17 cellular contexts compared by ENCODE assay signal in the genomic region with DNA sequence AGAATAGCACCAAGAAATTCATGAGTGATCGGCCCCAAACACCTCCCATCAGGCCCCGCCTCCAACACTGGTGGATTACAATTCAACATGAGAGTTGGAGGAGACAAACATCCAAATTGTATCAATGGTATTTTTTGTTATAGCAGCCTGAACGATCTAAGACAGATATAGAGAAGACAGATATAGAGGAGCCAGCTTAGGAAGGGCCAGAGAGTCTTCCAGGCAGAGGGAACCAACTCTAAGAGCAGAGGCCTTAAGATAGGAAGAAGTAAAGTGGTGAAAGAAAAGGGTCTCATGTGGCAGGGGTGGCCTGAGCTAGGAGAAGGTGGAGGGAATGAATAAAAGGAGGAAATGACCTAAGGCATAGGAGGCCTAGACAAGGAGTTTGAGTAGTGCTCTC.
A peak's percentile ranks its signal among the peaks of the same experiment; 100 is the strongest.
DNase-seq lines count a peak whose midpoint lies in the region; ATAC-seq, FAIRE-seq and TF ChIP-seq lines count a peak whose summit lies in the region.
"Had no signal": no experiment of that assay in that cellular context is flagged by ENCODE, and none has a peak within 500 bp of the region (broad histone marks: within the 10 kb centered on the region; RNA-seq: fewer than 3 reads in every experiment).

No MANE protein-coding gene starts in this region.

- H3K4me2 ChIP-seq in K562 (ENCODE audit: insufficient read depth, low read length) = no peak overlapping the region

- intact Hi-C loops in left ventricle myocardium inferior (cut with micrococcal nuclease) (no loop called here), left cardiac atrium (cut with DNase I) (loop anchor here (5.0 to 10.0 kb wide), 2 partner anchors 301 to 304 kb away; no protein-coding TSS in a partner anchor), K562 (cut with micrococcal nuclease) (loop anchor here (5.0 kb wide), 2 partner anchors 209 to 304 kb away; no protein-coding TSS in a partner anchor), vagina (cut with DNase I) (no loop called here)

- TF ChIP-seq CTCF in left ventricle myocardium inferior (IDR thresholded peaks at IDR 0.05; ENCODE audit: borderline replicate concordance) (no peak), K562 (IDR thresholded peaks at IDR 0.05 in 2 of 3, conservative IDR thresholded peaks at IDR 0.05 in 1 of 3; ENCODE audit: insufficient read depth in 2 of 3, low read depth in 1 of 3, low read length in 3 of 3) (no peak), vagina (IDR thresholded peaks at IDR 0.05) (no peak)

- POLR2A ChIA-PET in K562 (lab: Yijun Ruan, JAX) = interaction anchor here (1.9 kb wide), 1 partner anchor 10 kb away, joined by 17 read pairs; no protein-coding TSS in a partner anchor
- POLR2A ChIA-PET in naive thymus-derived CD8-positive, alpha-beta T cell (lab: Charles Lee) = interaction anchor here (0.6 to 7.9 kb wide), 3 partner anchors 160 to 698 kb away, joined by 3 to 255 read pairs (median 3); partner anchors contain the start of gene TBL1XR1

- TF ChIP-seq RAD21 in K562 (CRISPR knock-in tag; conservative IDR thresholded peaks at IDR 0.05 in 1 of 2, IDR thresholded peaks at IDR 0.05 in 1 of 2) = no peak

- peak overlapping the region; percentile 91 for H3K27ac ChIP-seq in left ventricle myocardium inferior (replicated peaks)
- H3K27ac ChIP-seq in K562 (ENCODE audit: extremely low read depth, low read depth, low read length) = peak overlapping the region; percentile 98
- peak overlapping the region; percentile 86 for H3K27ac ChIP-seq in vagina

- CTCF ChIA-PET in K562 (lab: Yijun Ruan, JAX; ENCODE audit: low intra/inter-chr PET ratio) = no interaction called here

- peaks cover 0 to 3% (median 0%) of the 10 kb centered on the region in 5 donors for H3K27me3 Mint-ChIP-seq in naive thymus-derived CD8-positive, alpha-beta T cell

- H3K36me3 Mint-ChIP-seq in naive thymus-derived CD8-positive, alpha-beta T cell = peaks cover 0 to 3% (median 1%) of the 10 kb centered on the region in 3 donors

- peaks cover 54% of the 10 kb centered on the region for H3K4me1 ChIP-seq in left ventricle myocardium inferior
- H3K4me1 ChIP-seq in K562 (replicated peaks in 1 of 2; ENCODE audit: control insufficient read depth in 2 of 2, insufficient read depth in 2 of 2, low read length in 2 of 2) = peaks cover 24 to 54% of the 10 kb centered on the region in 2 experiments
- peaks cover 42% of the 10 kb centered on the region for H3K4me1 ChIP-seq in vagina

- peaks cover 6% of the 10 kb centered on the region; the same call in 1 of the 3 replicates for H3K79me2 ChIP-seq in K562 (ENCODE audit: control insufficient read depth, insufficient read depth, low read length)

- no peaks in the 10 kb centered on the region for H3K9me1 ChIP-seq in K562 (ENCODE audit: control insufficient read depth, insufficient read depth, low read length)

- no peaks in the 10 kb centered on the region for H3K27me3 ChIP-seq in left ventricle myocardium inferior (ENCODE audit: low read depth)
- H3K27me3 ChIP-seq in K562 (ENCODE audit: control insufficient read depth in 2 of 2, insufficient read depth in 2 of 2, low read length in 2 of 2) = no peaks in the 10 kb centered on the region
- no peaks in the 10 kb centered on the region for H3K27me3 ChIP-seq in vagina
- H3K27me3 ChIP-seq: testis had no signal

- H3K9me3 ChIP-seq in left ventricle myocardium inferior (replicated peaks) (no peaks in the 10 kb centered on the region), K562 (replicated peaks; ENCODE audit: control insufficient read depth, insufficient read depth, low read depth, low read length) (no peaks in the 10 kb centered on the region), vagina (no peaks in the 10 kb centered on the region)
- H3K9me3 ChIP-seq: testis had no signal

- H4K20me1 ChIP-seq in K562 (replicated peaks; ENCODE audit: control insufficient read depth, insufficient read depth, low read length) = no peaks in the 10 kb centered on the region

- peak overlapping the region in 7 of 10 donors; percentile 4 to 61 (median 32) for H3K27ac Mint-ChIP-seq in naive thymus-derived CD8-positive, alpha-beta T cell

- in situ Hi-C loops in K562 (cut with MboI) = no loop called here

- H3K4me3 Mint-ChIP-seq in naive thymus-derived CD8-positive, alpha-beta T cell = no peak overlapping the region
- H3K4me3 Mint-ChIP-seq: activated T-cell treated with anti-CD3 and anti-CD28 coated beads, Interleukin-2, amount 50 U/mL, for 4 hours had no signal

- H2AFZ ChIP-seq in K562 (ENCODE audit: low read depth, low read length) = peak overlapping the region; percentile 52

- WGBS in K562 (ENCODE audit: insufficient coverage, low coverage, missing lambda C conversion rate) = 58% methylated on average over 3 of the region's 3 CpGs

- H3K9me3 Mint-ChIP-seq in naive thymus-derived CD8-positive, alpha-beta T cell = peaks cover 0 to 4% (median 0%) of the 10 kb centered on the region in 9 donors
- H3K9me3 Mint-ChIP-seq: activated T-cell treated with anti-CD3 and anti-CD28 coated beads, Interleukin-2, amount 50 U/mL, for 4 hours had no signal

- DNase-seq in left ventricle myocardium inferior = no peak
- no peak for DNase-seq in left cardiac atrium
- DNase-seq in K562 (ENCODE audit: extremely low read depth in 1 of 4, low spot score in 3 of 4) = no peak
- no peak for DNase-seq in naive thymus-derived CD8-positive, alpha-beta T cell
- DNase-seq in vagina (ENCODE audit: extremely low spot score in 2 of 2) = no peak
- DNase-seq in NCI-H1436 treated with DMSO at 0.1 percent for 48 hours (lab: John Stamatoyannopoulos, UW) = no peak
- no peak for DNase-seq in cerebellar cortex (ENCODE audit: low spot score)
- no peak for DNase-seq in NCI-H345 treated with DMSO at 0.1 percent for 48 hours (lab: John Stamatoyannopoulos, UW; ENCODE audit: unreplicated experiment)
- DNase-seq: activated T-cell treated with anti-CD3 and anti-CD28 coated beads, Interleukin-2, amount 50 U/mL, for 4 hours; DMS 273 treated with DMSO at 0.1 percent for 48 hours; foreskin fibroblast; kidney; NCI-H1048; SW 1271; testis had no signal

- no peak for TF ChIP-seq EP300 in K562 (IDR thresholded peaks at IDR 0.05; ENCODE audit: low read length)

- H3K4me3 ChIP-seq in left ventricle myocardium inferior (no peak overlapping the region), K562 (no peak overlapping the region), vagina (no peak overlapping the region)
- H3K4me3 ChIP-seq: testis had no signal

- ATAC-seq in left cardiac atrium (no peak), K562 (no peak)
- ATAC-seq in naive thymus-derived CD8-positive, alpha-beta T cell = no peak
- ATAC-seq: activated CD4-positive, CD25-positive, alpha-beta regulatory T cell treated with anti-CD3 and anti-CD28 coated beads, Interleukin-2, amount 50 U/mL, for 24 hours; activated T-cell treated with anti-CD3 and anti-CD28 coated beads, Interleukin-2, amount 50 U/mL, for 4 hours had no signal

- no peak for FAIRE-seq in K562 (lab: Jason Lieb, UNC)
- FAIRE-seq: astrocyte, kidney had no signal

- H3K9ac ChIP-seq in K562 (ENCODE audit: insufficient read depth in 1 of 2, low read depth in 2 of 2, low read length in 2 of 2) = peak overlapping the region in 1 of 2 experiments; percentile 84; a peak in 3 of 4 replicates

- no peak for TF ChIP-seq POLR2A in K562 (conservative IDR thresholded peaks at IDR 0.05)
- TF ChIP-seq POLR2A in vagina (IDR thresholded peaks at IDR 0.05) = no peak

- no peaks in the 10 kb centered on the region for H3K36me3 ChIP-seq in left ventricle myocardium inferior
- no peaks in the 10 kb centered on the region for H3K36me3 ChIP-seq in K562 (ENCODE audit: control insufficient read depth, insufficient read depth, low read length)
- no peaks in the 10 kb centered on the region for H3K36me3 ChIP-seq in vagina

- peaks cover 24 to 72% (median 52%) of the 10 kb centered on the region in 4 donors for H3K4me1 Mint-ChIP-seq in naive thymus-derived CD8-positive, alpha-beta T cell

- BruUV-seq in K562 (replicated peaks; lab: Mats Ljungman, UMichigan) = no TSS peak

TF ChIP-seq in K562, 482 proteins besides CTCF, POLR2A, EP300 and RAD21 (continues in another document):
- TF ChIP-seq ZC3H8 (IDR thresholded peaks at IDR 0.05) (no peak), CC2D1A (IDR thresholded peaks at IDR 0.05) (no peak), NCOA2 (IDR thresholded peaks at IDR 0.05; ENCODE audit: partially characterized antibody in 2 of 2) (no peak), ZNF561 (CRISPR knock-in tag; conservative IDR thresholded peaks at IDR 0.05) (no peak)
- TF ChIP-seq, protein P1, sequence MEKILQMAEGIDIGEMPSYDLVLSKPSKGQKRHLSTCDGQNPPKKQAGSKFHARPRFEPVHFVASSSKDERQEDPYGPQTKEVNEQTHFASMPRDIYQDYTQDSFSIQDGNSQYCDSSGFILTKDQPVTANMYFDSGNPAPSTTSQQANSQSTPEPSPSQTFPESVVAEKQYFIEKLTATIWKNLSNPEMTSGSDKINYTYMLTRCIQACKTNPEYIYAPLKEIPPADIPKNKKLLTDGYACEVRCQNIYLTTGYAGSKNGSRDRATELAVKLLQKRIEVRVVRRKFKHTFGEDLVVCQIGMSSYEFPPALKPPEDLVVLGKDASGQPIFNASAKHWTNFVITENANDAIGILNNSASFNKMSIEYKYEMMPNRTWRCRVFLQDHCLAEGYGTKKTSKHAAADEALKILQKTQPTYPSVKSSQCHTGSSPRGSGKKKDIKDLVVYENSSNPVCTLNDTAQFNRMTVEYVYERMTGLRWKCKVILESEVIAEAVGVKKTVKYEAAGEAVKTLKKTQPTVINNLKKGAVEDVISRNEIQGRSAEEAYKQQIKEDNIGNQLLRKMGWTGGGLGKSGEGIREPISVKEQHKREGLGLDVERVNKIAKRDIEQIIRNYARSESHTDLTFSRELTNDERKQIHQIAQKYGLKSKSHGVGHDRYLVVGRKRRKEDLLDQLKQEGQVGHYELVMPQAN (IDR thresholded peaks at IDR 0.05; ENCODE audit: borderline replicate concordance) = 0 out of 2 replicates have a peak, but pooled peaks have one; percentile 3

Comparison
In these comparisons a context has a peak if more than half of its experiments do, and no peak if none do; other contexts are left out.
1. intact Hi-C loops: an anchor here in left cardiac atrium (5.0 to 10.0 kb wide) and K562 (5.0 kb wide); none called in left ventricle myocardium inferior and vagina.